In the genomic region with DNA sequence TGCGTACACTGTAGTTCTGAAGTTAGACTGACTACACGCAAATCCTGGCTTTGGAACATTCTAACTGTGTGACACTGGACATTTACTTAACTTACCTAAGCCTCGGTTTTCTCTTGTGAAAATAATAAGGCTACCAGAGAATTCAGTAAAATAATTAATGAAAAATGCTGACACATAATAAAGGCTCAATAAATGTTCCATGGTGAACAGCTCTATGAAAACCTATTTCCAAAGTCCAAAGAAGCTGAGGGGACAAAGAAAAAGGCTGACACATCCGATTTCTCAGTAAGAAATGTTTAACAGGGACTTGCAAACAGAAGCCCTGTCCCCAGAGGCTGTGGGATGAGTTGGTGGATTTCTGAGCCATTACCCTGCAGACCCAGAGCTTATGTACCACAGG, we compare ENCODE assay signal across 15 cellular contexts.
DNase-seq lines count a peak whose midpoint lies in the region; ATAC-seq, FAIRE-seq and TF ChIP-seq lines count a peak whose summit lies in the region.
"Had no signal": no experiment of that assay in that cellular context is flagged by ENCODE, and none has a peak within 500 bp of the region (broad histone marks: within the 10 kb centered on the region; RNA-seq: fewer than 3 reads in every experiment).

No MANE protein-coding gene starts in this region.

- H3K9me1 ChIP-seq in K562 (ENCODE audit: control insufficient read depth, insufficient read depth, low read length): no peaks in the 10 kb centered on the region

- TF ChIP-seq POLR2A in K562 (conservative IDR thresholded peaks at IDR 0.05): no peak

- no peak for TF ChIP-seq EP300 in K562 (IDR thresholded peaks at IDR 0.05; ENCODE audit: low read length)

- H3K9ac ChIP-seq in mammary epithelial cell (ENCODE audit: insufficient read depth, low read length) (no peak overlapping the region), K562 (ENCODE audit: insufficient read depth in 1 of 2, low read depth in 2 of 2, low read length in 2 of 2) (no peak overlapping the region), MM.1S (ENCODE audit: low read length) (no peak overlapping the region)
- H3K9ac ChIP-seq: BLaER1 treated with 17β-estradiol and CSF1 and Interleukin-3, amounts not matched to agents 10 nM and 100 nM had no signal

- no peaks in the 10 kb centered on the region for H3K27me3 ChIP-seq in mammary epithelial cell (ENCODE audit: insufficient read depth, low read length)
- no peaks in the 10 kb centered on the region; a peak in 1 of 5 replicates for H3K27me3 ChIP-seq in K562 (ENCODE audit: control insufficient read depth in 2 of 2, insufficient read depth in 2 of 2, low read length in 2 of 2)
- H3K27me3 ChIP-seq in hepatocyte: no peaks in the 10 kb centered on the region
- H3K27me3 ChIP-seq in MM.1S (replicated peaks; ENCODE audit: insufficient read depth, low read length): no peaks in the 10 kb centered on the region
- H3K27me3 ChIP-seq: BLaER1 treated with 17β-estradiol and CSF1 and Interleukin-3, amounts not matched to agents 10 nM and 100 nM had no signal

- no peaks in the 10 kb centered on the region for H3F3A ChIP-seq in MM.1S (ENCODE audit: insufficient read depth, low read length)

- TF ChIP-seq RAD21 in K562 (CRISPR knock-in tag; conservative IDR thresholded peaks at IDR 0.05 in 1 of 2, IDR thresholded peaks at IDR 0.05 in 1 of 2): no peak

- dilution Hi-C loops in mammary epithelial cell (cut with HindIII; ENCODE audit: low sequenced_read_pairs): no loop called here

- H3K4me3 Mint-ChIP-seq in MCF 10A (ENCODE audit: unreplicated experiment): no peak overlapping the region
- H3K4me3 Mint-ChIP-seq in activated T-cell treated with anti-CD3 and anti-CD28 coated beads, Interleukin-2, amount 50 U/mL, for 24 hours: no peak overlapping the region
- H3K4me3 Mint-ChIP-seq: CD4-positive, CD25-positive, alpha-beta regulatory T cell; GM23338; H9 had no signal

- H3K9me2 ChIP-seq in hepatocyte (replicated peaks; ENCODE audit: insufficient read depth): no peaks in the 10 kb centered on the region
- H3K9me2 ChIP-seq in MM.1S (replicated peaks; ENCODE audit: insufficient read depth, low read length): no peaks in the 10 kb centered on the region

- intact Hi-C loops in mammary epithelial cell (cut with micrococcal nuclease) (no loop called here), MCF 10A (cut with micrococcal nuclease) (no loop called here), K562 (cut with micrococcal nuclease) (no loop called here)

- no peak for TF ChIP-seq CTCF in mammary epithelial cell (conservative IDR thresholded peaks at IDR 0.05 in 1 of 2, IDR thresholded peaks at IDR 0.05 in 1 of 2; ENCODE audit: extremely low read depth in 1 of 2, insufficient read depth in 1 of 2, low read depth in 1 of 2, low read length in 2 of 2)
- TF ChIP-seq CTCF in MCF 10A (IDR thresholded peaks at IDR 0.05; ENCODE audit: unreplicated experiment): no peak
- TF ChIP-seq CTCF in K562 (IDR thresholded peaks at IDR 0.05 in 2 of 3, conservative IDR thresholded peaks at IDR 0.05 in 1 of 3; ENCODE audit: insufficient read depth in 2 of 3, low read depth in 1 of 3, low read length in 3 of 3): no peak
- no peak for TF ChIP-seq CTCF in hepatocyte (IDR thresholded peaks at IDR 0.05; ENCODE audit: poor library complexity)
- no peak for TF ChIP-seq CTCF in MM.1S (IDR thresholded peaks at IDR 0.05; ENCODE audit: low read length)

- 99% methylated on average over 4 of the region's 4 CpGs for WGBS in mammary epithelial cell (ENCODE audit: low coverage, missing lambda C conversion rate)
- WGBS in K562 (ENCODE audit: insufficient coverage, low coverage, missing lambda C conversion rate): 0% methylated on average over 4 of the region's 4 CpGs
- 87% methylated on average over 4 of the region's 4 CpGs for WGBS in hepatocyte (ENCODE audit: low lambda C conversion rate, missing lambda C conversion rate)

- H4K20me1 ChIP-seq in mammary epithelial cell (ENCODE audit: insufficient read depth, low read length) (no peaks in the 10 kb centered on the region), K562 (replicated peaks; ENCODE audit: control insufficient read depth, insufficient read depth, low read length) (no peaks in the 10 kb centered on the region), hepatocyte (ENCODE audit: insufficient read depth, poor library complexity, severe bottlenecking) (no peaks in the 10 kb centered on the region), MM.1S (ENCODE audit: insufficient read depth, low read length) (no peaks in the 10 kb centered on the region)
- H4K20me1 ChIP-seq: BLaER1 treated with 17β-estradiol and CSF1 and Interleukin-3, amounts not matched to agents 10 nM and 100 nM had no signal

- H3K27ac ChIP-seq in mammary epithelial cell (ENCODE audit: insufficient read depth, low read depth, low read length): no peak overlapping the region
- H3K27ac ChIP-seq in K562 (ENCODE audit: extremely low read depth, low read depth, low read length): no peak overlapping the region
- H3K27ac ChIP-seq in hepatocyte: peak overlapping the region; percentile 20
- no peak overlapping the region for H3K27ac ChIP-seq in MM.1S (ENCODE audit: low read length)
- H3K27ac ChIP-seq: BLaER1 treated with 17β-estradiol and CSF1 and Interleukin-3, amounts not matched to agents 10 nM and 100 nM had no signal

- H3K27me3 Mint-ChIP-seq in MCF 10A (ENCODE audit: insufficient read depth, unreplicated experiment): no peaks in the 10 kb centered on the region
- H3K27me3 Mint-ChIP-seq in activated T-cell treated with anti-CD3 and anti-CD28 coated beads, Interleukin-2, amount 50 U/mL, for 24 hours: peaks cover 17% of the 10 kb centered on the region

- no peak for DNase-seq in mammary epithelial cell
- no peak for DNase-seq in MCF 10A (ENCODE audit: unreplicated experiment)
- no peak for DNase-seq in K562 (ENCODE audit: extremely low read depth in 1 of 4, low spot score in 3 of 4)
- DNase-seq in hepatocyte (ENCODE audit: low spot score): no peak
- DNase-seq in GOT3 (lab: John Stamatoyannopoulos, UW): no peak
- DNase-seq in activated T-cell treated with anti-CD3 and anti-CD28 coated beads, Interleukin-2, amount 50 U/mL, for 24 hours: no peak
- DNase-seq in MM.1S: no peak
- DNase-seq: 8988T; ACHN; CD4-positive, CD25-positive, alpha-beta regulatory T cell; DMS 273 treated with DMSO at 0.1 percent for 48 hours; H9 had no signal

- H3K4me1 ChIP-seq in mammary epithelial cell (ENCODE audit: insufficient read depth, low read length): peaks cover 18% of the 10 kb centered on the region
- H3K4me1 ChIP-seq in K562 (replicated peaks in 1 of 2; ENCODE audit: control insufficient read depth in 2 of 2, insufficient read depth in 2 of 2, low read length in 2 of 2): no peaks in the 10 kb centered on the region
- peaks cover 5% of the 10 kb centered on the region for H3K4me1 ChIP-seq in hepatocyte (ENCODE audit: insufficient read depth)
- no peaks in the 10 kb centered on the region for H3K4me1 ChIP-seq in MM.1S (ENCODE audit: low read length)

- no peak for ATAC-seq in K562

- H3K27ac Mint-ChIP-seq in MCF 10A (ENCODE audit: low read depth, unreplicated experiment): no peak overlapping the region
- H3K27ac Mint-ChIP-seq in activated T-cell treated with anti-CD3 and anti-CD28 coated beads, Interleukin-2, amount 50 U/mL, for 24 hours: no peak overlapping the region

- POLR2A ChIA-PET in MCF 10A (lab: Yijun Ruan, JAX): no interaction called here
- POLR2A ChIA-PET in K562 (lab: Yijun Ruan, JAX): interaction anchor here (0.7 kb wide), 1 partner anchor 104 kb away, joined by 3 read pairs; no protein-coding TSS in a partner anchor

- H3K36me3 Mint-ChIP-seq in MCF 10A (ENCODE audit: insufficient read depth, unreplicated experiment): no peaks in the 10 kb centered on the region
- no peaks in the 10 kb centered on the region for H3K36me3 Mint-ChIP-seq in activated T-cell treated with anti-CD3 and anti-CD28 coated beads, Interleukin-2, amount 50 U/mL, for 24 hours (ENCODE audit: low read depth)
- H3K36me3 Mint-ChIP-seq: CD4-positive, CD25-positive, alpha-beta regulatory T cell had no signal

- H3K9me3 Mint-ChIP-seq in MCF 10A (ENCODE audit: unreplicated experiment): no peaks in the 10 kb centered on the region
- H3K9me3 Mint-ChIP-seq in activated T-cell treated with anti-CD3 and anti-CD28 coated beads, Interleukin-2, amount 50 U/mL, for 24 hours: peaks cover 2% of the 10 kb centered on the region
- H3K9me3 Mint-ChIP-seq: CD4-positive, CD25-positive, alpha-beta regulatory T cell; GM23338; H9 had no signal

- BruUV-seq in mammary epithelial cell (replicated peaks; lab: Mats Ljungman, UMichigan) (no TSS peak), MCF 10A (replicated peaks; lab: Mats Ljungman, UMichigan) (no TSS peak), K562 (replicated peaks; lab: Mats Ljungman, UMichigan) (no TSS peak)

- peaks cover 18% of the 10 kb centered on the region for H3K4me1 Mint-ChIP-seq in MCF 10A (ENCODE audit: insufficient read depth, unreplicated experiment)
- H3K4me1 Mint-ChIP-seq in activated T-cell treated with anti-CD3 and anti-CD28 coated beads, Interleukin-2, amount 50 U/mL, for 24 hours (ENCODE audit: low read depth): peaks cover 13% of the 10 kb centered on the region
- H3K4me1 Mint-ChIP-seq: CD4-positive, CD25-positive, alpha-beta regulatory T cell had no signal

- no peaks in the 10 kb centered on the region for H3K9me3 ChIP-seq in mammary epithelial cell (replicated peaks; ENCODE audit: insufficient read depth, low read length)
- H3K9me3 ChIP-seq in K562 (replicated peaks; ENCODE audit: control insufficient read depth, insufficient read depth, low read depth, low read length): no peaks in the 10 kb centered on the region
- no peaks in the 10 kb centered on the region for H3K9me3 ChIP-seq in hepatocyte (ENCODE audit: low read depth)
- no peaks in the 10 kb centered on the region for H3K9me3 ChIP-seq in MM.1S (replicated peaks; ENCODE audit: insufficient read depth, low read length)

- H3K79me2 ChIP-seq in mammary epithelial cell (ENCODE audit: insufficient read depth, low read length): no peaks in the 10 kb centered on the region
- no peaks in the 10 kb centered on the region for H3K79me2 ChIP-seq in K562 (ENCODE audit: control insufficient read depth, insufficient read depth, low read length)
- no peaks in the 10 kb centered on the region for H3K79me2 ChIP-seq in hepatocyte
- H3K79me2 ChIP-seq in MM.1S (ENCODE audit: low read length): no peaks in the 10 kb centered on the region

- H3K4me3 ChIP-seq in mammary epithelial cell (replicated peaks in 1 of 3; ENCODE audit: insufficient read depth in 1 of 3, low read depth in 2 of 3, low read length in 3 of 3): no peak overlapping the region
- no peak overlapping the region for H3K4me3 ChIP-seq in K562
- H3K4me3 ChIP-seq in hepatocyte: no peak overlapping the region
- no peak overlapping the region for H3K4me3 ChIP-seq in MM.1S (ENCODE audit: low read length)
- H3K4me3 ChIP-seq: BLaER1 treated with 17β-estradiol and CSF1 and Interleukin-3, amounts not matched to agents 10 nM and 100 nM; GM12878; GM23338 had no signal

- FAIRE-seq in K562 (lab: Jason Lieb, UNC): no peak
- FAIRE-seq: GM12878 had no signal

- H2AFZ ChIP-seq in mammary epithelial cell (ENCODE audit: low read depth, low read length) (peak overlapping the region; percentile 8), K562 (ENCODE audit: low read depth, low read length) (no peak overlapping the region), hepatocyte (no peak overlapping the region), MM.1S (ENCODE audit: low read length) (no peak overlapping the region)
- H2AFZ ChIP-seq: GM23338 had no signal

- no peaks in the 10 kb centered on the region for H3K36me3 ChIP-seq in mammary epithelial cell (ENCODE audit: insufficient read depth, low read length)
- H3K36me3 ChIP-seq in K562 (ENCODE audit: control insufficient read depth, insufficient read depth, low read length): no peaks in the 10 kb centered on the region
- H3K36me3 ChIP-seq in hepatocyte (replicated peaks; ENCODE audit: insufficient read depth, low read depth): no peaks in the 10 kb centered on the region
- no peaks in the 10 kb centered on the region for H3K36me3 ChIP-seq in MM.1S (replicated peaks; ENCODE audit: insufficient read depth, low read length)
- H3K36me3 ChIP-seq: BLaER1 treated with 17β-estradiol and CSF1 and Interleukin-3, amounts not matched to agents 10 nM and 100 nM had no signal

- in situ Hi-C loops in mammary epithelial cell (cut with MboI; ENCODE audit: low sequenced_read_pairs in 2 of 2): no loop called here
- in situ Hi-C loops in K562 (cut with MboI): no loop called here

- CTCF ChIA-PET in mammary epithelial cell (lab: Charles Lee; ENCODE audit: low non-redundant PET) (no interaction called here), MCF 10A (lab: Yijun Ruan, JAX) (interaction anchor here (0.5 kb wide), 1 partner anchor 128 kb away, joined by 3 read pairs; no protein-coding TSS in a partner anchor), K562 (lab: Yijun Ruan, JAX; ENCODE audit: low intra/inter-chr PET ratio) (no interaction called here)

- H3K4me2 ChIP-seq in mammary epithelial cell (ENCODE audit: insufficient read depth, low read depth, low read length) (no peak overlapping the region), K562 (ENCODE audit: insufficient read depth, low read length) (no peak overlapping the region), hepatocyte (no peak overlapping the region), MM.1S (ENCODE audit: low read depth, low read length) (no peak overlapping the region)
- H3K4me2 ChIP-seq: BLaER1 treated with 17β-estradiol and CSF1 and Interleukin-3, amounts not matched to agents 10 nM and 100 nM; GM23338 had no signal
